1 cellular context compared by ENCODE assay signal in the genomic region with DNA sequence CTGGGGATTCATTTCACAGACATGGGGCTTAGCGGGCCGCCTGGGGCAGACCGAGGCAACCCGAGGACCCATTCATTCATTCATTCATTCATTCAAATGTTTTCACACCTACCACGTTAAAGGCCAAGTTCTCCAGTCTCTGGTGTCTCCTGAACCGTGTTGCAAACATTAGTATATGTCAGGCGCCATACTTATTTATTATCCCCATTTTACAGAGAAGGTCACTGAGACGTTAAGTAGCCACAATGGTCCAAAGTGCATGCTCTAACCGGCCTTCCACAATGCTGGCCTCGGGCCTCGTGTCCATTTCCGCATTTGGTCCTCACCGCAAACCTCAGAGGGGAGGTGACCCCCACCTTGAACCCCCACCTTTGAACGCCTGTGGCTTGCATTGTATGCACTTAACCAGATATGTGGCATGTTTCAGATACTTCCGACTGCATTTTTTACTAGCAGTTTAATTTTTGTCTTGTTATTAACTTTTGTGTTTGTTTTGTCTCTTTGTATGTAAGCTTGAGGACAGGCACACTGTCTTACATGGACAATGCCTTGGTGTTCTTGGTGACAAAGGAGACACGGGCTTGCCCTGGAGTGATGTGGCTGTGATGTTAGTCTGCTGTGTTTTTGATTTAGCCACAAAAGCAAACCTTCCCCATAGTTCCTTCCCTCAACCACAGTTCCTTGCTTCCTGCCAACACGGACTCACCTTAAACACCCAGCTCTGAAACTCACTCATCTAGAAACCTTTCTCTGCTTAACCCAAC.
TF ChIP-seq lines count a peak whose summit lies in the region.

No MANE protein-coding gene starts in this region.

TF ChIP-seq in HepG2, 621 proteins besides CTCF, POLR2A, EP300 and RAD21 (continued from another document):
- no peak for TF ChIP-seq FOXK1 (CRISPR knock-in tag; IDR thresholded peaks at IDR 0.05; ENCODE audit: borderline replicate concordance, low read depth)
- no peak for TF ChIP-seq ZNF816 (CRISPR knock-in tag; IDR thresholded peaks at IDR 0.05; ENCODE audit: borderline replicate concordance)
- no peak for TF ChIP-seq POLR2AphosphoS5 (IDR thresholded peaks at IDR 0.05; ENCODE audit: low read depth, low read length)
- TF ChIP-seq ZNF788 (CRISPR knock-in tag; IDR thresholded peaks at IDR 0.05; ENCODE audit: borderline replicate concordance): no peak
- TF ChIP-seq, protein P1, sequence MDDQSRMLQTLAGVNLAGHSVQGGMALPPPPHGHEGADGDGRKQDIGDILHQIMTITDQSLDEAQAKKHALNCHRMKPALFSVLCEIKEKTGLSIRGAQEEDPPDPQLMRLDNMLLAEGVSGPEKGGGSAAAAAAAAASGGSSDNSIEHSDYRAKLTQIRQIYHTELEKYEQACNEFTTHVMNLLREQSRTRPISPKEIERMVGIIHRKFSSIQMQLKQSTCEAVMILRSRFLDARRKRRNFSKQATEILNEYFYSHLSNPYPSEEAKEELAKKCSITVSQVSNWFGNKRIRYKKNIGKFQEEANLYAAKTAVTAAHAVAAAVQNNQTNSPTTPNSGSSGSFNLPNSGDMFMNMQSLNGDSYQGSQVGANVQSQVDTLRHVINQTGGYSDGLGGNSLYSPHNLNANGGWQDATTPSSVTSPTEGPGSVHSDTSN (CRISPR knock-in tag; IDR thresholded peaks at IDR 0.05; ENCODE audit: borderline replicate concordance): no peak
- no peak for TF ChIP-seq ZNF883 (CRISPR knock-in tag; IDR thresholded peaks at IDR 0.05; ENCODE audit: not compliant biosample characterization)
- no peak for TF ChIP-seq ZNF124 (CRISPR knock-in tag; IDR thresholded peaks at IDR 0.05)
- TF ChIP-seq ZNF225 (CRISPR knock-in tag; IDR thresholded peaks at IDR 0.05): no peak
- peak; percentile 78 for TF ChIP-seq CBFB (CRISPR knock-in tag; IDR thresholded peaks at IDR 0.05)
- peak; percentile 11; the same call in 1 of the 2 replicates for TF ChIP-seq GATAD2A (CRISPR knock-in tag; IDR thresholded peaks at IDR 0.05)
- TF ChIP-seq, protein P2, sequence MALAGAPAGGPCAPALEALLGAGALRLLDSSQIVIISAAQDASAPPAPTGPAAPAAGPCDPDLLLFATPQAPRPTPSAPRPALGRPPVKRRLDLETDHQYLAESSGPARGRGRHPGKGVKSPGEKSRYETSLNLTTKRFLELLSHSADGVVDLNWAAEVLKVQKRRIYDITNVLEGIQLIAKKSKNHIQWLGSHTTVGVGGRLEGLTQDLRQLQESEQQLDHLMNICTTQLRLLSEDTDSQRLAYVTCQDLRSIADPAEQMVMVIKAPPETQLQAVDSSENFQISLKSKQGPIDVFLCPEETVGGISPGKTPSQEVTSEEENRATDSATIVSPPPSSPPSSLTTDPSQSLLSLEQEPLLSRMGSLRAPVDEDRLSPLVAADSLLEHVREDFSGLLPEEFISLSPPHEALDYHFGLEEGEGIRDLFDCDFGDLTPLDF (CRISPR knock-in tag; IDR thresholded peaks at IDR 0.05): no peak
- TF ChIP-seq CEBPB (IDR thresholded peaks at IDR 0.05; ENCODE audit: borderline replicate concordance, low read depth, low read length): no peak
- TF ChIP-seq, protein P3, sequence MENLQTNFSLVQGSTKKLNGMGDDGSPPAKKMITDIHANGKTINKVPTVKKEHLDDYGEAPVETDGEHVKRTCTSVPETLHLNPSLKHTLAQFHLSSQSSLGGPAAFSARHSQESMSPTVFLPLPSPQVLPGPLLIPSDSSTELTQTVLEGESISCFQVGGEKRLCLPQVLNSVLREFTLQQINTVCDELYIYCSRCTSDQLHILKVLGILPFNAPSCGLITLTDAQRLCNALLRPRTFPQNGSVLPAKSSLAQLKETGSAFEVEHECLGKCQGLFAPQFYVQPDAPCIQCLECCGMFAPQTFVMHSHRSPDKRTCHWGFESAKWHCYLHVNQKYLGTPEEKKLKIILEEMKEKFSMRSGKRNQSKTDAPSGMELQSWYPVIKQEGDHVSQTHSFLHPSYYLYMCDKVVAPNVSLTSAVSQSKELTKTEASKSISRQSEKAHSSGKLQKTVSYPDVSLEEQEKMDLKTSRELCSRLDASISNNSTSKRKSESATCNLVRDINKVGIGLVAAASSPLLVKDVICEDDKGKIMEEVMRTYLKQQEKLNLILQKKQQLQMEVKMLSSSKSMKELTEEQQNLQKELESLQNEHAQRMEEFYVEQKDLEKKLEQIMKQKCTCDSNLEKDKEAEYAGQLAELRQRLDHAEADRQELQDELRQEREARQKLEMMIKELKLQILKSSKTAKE (CRISPR knock-in tag; IDR thresholded peaks at IDR 0.05; ENCODE audit: borderline replicate concordance): no peak
- no peak for TF ChIP-seq ZNF263 (CRISPR knock-in tag; IDR thresholded peaks at IDR 0.05)
- TF ChIP-seq ZNF891 (CRISPR knock-in tag; IDR thresholded peaks at IDR 0.05): no peak
- TF ChIP-seq ZNF484 (CRISPR knock-in tag; IDR thresholded peaks at IDR 0.05; ENCODE audit: borderline replicate concordance, low read depth): no peak
- no peak for TF ChIP-seq REXO4 (CRISPR knock-in tag; IDR thresholded peaks at IDR 0.05; ENCODE audit: borderline replicate concordance)
- no peak for TF ChIP-seq PITX1 (CRISPR knock-in tag; IDR thresholded peaks at IDR 0.05)
- TF ChIP-seq FOXC1 (CRISPR knock-in tag; IDR thresholded peaks at IDR 0.05; ENCODE audit: borderline replicate concordance): no peak
- no peak for TF ChIP-seq MBNL3 (CRISPR knock-in tag; conservative IDR thresholded peaks at IDR 0.05)
- no peak for TF ChIP-seq ZNF720 (CRISPR knock-in tag; IDR thresholded peaks at IDR 0.05)
- no peak for TF ChIP-seq ZNF3 (CRISPR knock-in tag; IDR thresholded peaks at IDR 0.05)
- no peak for TF ChIP-seq ZC3H4 (CRISPR knock-in tag; IDR thresholded peaks at IDR 0.05; ENCODE audit: borderline replicate concordance)
- no peak for TF ChIP-seq PHF21A (CRISPR knock-in tag; IDR thresholded peaks at IDR 0.05)
- TF ChIP-seq TGIF2 (CRISPR knock-in tag; IDR thresholded peaks at IDR 0.05): no peak
